In the genomic region with DNA sequence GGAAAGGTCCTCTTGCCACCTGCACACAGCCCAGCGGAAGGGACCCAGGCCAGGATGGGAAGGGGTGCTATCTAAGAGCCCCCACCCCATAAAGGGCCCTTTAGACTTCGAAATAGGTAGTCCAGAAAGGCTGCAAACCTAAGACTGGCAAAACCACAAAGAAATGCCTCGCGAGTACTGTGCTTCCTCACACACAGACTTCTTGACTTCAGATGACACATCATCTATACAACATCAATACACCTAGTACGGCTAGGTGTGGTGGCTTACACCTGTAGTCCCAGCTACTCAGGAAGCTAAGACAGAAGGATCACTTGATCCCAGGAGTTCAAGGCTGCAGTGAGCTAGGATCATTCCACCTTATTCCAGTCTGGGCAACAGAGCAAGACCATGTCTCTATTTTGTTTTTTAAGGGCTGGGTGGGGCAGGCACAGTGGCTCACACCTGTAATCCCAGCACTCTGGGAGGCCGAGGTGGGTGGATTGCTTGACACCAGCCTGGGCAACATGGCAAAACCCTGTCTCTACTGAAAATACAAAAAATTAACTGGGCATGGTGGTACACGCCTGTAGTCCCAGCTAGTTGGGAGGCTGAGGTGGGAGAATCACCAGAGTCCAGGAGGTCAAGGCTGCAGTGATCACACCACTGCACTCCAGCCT, we compare ENCODE assay signal across 11 cellular contexts.
A peak's percentile ranks its signal among the peaks of the same experiment; 100 is the strongest.
DNase-seq lines count a peak whose midpoint lies in the region; ATAC-seq, FAIRE-seq and TF ChIP-seq lines count a peak whose summit lies in the region.
"Had no signal": no experiment of that assay in that cellular context is flagged by ENCODE, and none has a peak within 500 bp of the region (broad histone marks: within the 10 kb centered on the region; RNA-seq: fewer than 3 reads in every experiment).

No MANE protein-coding gene starts in this region.

- H3K4me3 ChIP-seq in OCI-LY7 (ENCODE audit: low read depth, low read length, poor library complexity, severe bottlenecking) (no peak overlapping the region), smooth muscle cell (no peak overlapping the region), coronary artery (no peak overlapping the region)

- peak overlapping the region; percentile 60 for H3K27ac ChIP-seq in OCI-LY7 (ENCODE audit: low read depth, low read length, poor library complexity, severe bottlenecking)
- peak overlapping the region; percentile 87 for H3K27ac ChIP-seq in smooth muscle cell (ENCODE audit: low read depth)
- peak overlapping the region in 1 of 2 donors; percentile 85 for H3K27ac ChIP-seq in coronary artery

- intact Hi-C loops in OCI-LY7 (cut with micrococcal nuclease; ENCODE audit: unreplicated experiment), result no loop called here

- DNase-seq in GM12891 (ENCODE audit: insufficient read length, low spot score), result no peak
- DNase-seq in OCI-LY7 (ENCODE audit: low spot score), result no peak
- no peak for DNase-seq in immature natural killer cell
- no peak for DNase-seq in smooth muscle cell (lab: John Stamatoyannopoulos, UW; ENCODE audit: unreplicated experiment)
- DNase-seq in coronary artery (ENCODE audit: low spot score), result no peak
- DNase-seq in ecto neural progenitor cell (ENCODE audit: low spot score), result no peak
- no peak for DNase-seq in ureter (ENCODE audit: low spot score)
- DNase-seq: activated CD4-positive, alpha-beta T cell treated with anti-CD3 and anti-CD28 coated beads for 1 hour; NCI-H1048; stimulated activated CD4-positive, alpha-beta T cell treated with anti-CD3 and anti-CD28 coated beads, Interleukin-1b, Interleukin-23, amount 100 ng/mL, for 48 hours had no signal

- no peak for ATAC-seq in GM21423 (IDR thresholded peaks at IDR 0.05; ENCODE audit: unreplicated experiment)

- H3K27ac Mint-ChIP-seq in immature natural killer cell, result peak overlapping the region; percentile 28 to 93 (median 76)

- no peaks in the 10 kb centered on the region for H3K27me3 ChIP-seq in smooth muscle cell (ENCODE audit: low read depth)

- no peaks in the 10 kb centered on the region for H3K9me3 ChIP-seq in OCI-LY7 (ENCODE audit: low read length)
- no peaks in the 10 kb centered on the region for H3K9me3 ChIP-seq in smooth muscle cell (replicated peaks; ENCODE audit: low read depth)

- no TSS peak for BruUV-seq in OCI-LY7 (replicated peaks; lab: Mats Ljungman, UMichigan)

- H3K79me2 ChIP-seq in OCI-LY7 (ENCODE audit: insufficient read depth, low read depth, low read length) (no peaks in the 10 kb centered on the region), smooth muscle cell (ENCODE audit: low read depth) (no peaks in the 10 kb centered on the region)

- H3F3A ChIP-seq in smooth muscle cell (ENCODE audit: low read depth), result peaks cover 9% of the 10 kb centered on the region

- 82% methylated on average over 7 of the region's 7 CpGs for WGBS in smooth muscle cell (ENCODE audit: low lambda C conversion rate)

- H3K9me3 Mint-ChIP-seq in immature natural killer cell, result no peaks in the 10 kb centered on the region

- H4K20me1 ChIP-seq in OCI-LY7 (ENCODE audit: insufficient read depth, low read length) (no peaks in the 10 kb centered on the region), smooth muscle cell (ENCODE audit: low read depth) (no peaks in the 10 kb centered on the region)

- CTCF ChIA-PET in OCI-LY7 (lab: Charles Lee; ENCODE audit: unreplicated experiment), result interaction anchor here (1.0 kb wide), 1 partner anchor 47 kb away, joined by 3 read pairs; no protein-coding TSS in a partner anchor

- H3K9me2 ChIP-seq in OCI-LY7 (ENCODE audit: insufficient read depth, low read length), result no peaks in the 10 kb centered on the region

- H2AFZ ChIP-seq in OCI-LY7 (ENCODE audit: low read length), result no peak overlapping the region; the same call in 1 of the 2 replicates
- no peak overlapping the region for H2AFZ ChIP-seq in smooth muscle cell (ENCODE audit: low read depth)

- H3K36me3 Mint-ChIP-seq in immature natural killer cell, result peaks cover 0 to 10% (median 8%) of the 10 kb centered on the region in 3 donors

- POLR2A ChIA-PET in OCI-LY7 (lab: Charles Lee), result interaction anchor here (1.0 to 1.8 kb wide), 5 partner anchors 9 to 43 kb away, joined by 3 to 6 read pairs (median 4); no protein-coding TSS in a partner anchor

- FAIRE-seq in GM12891 (lab: Jason Lieb, UNC), result peak; percentile 85

- H3K27me3 Mint-ChIP-seq in immature natural killer cell (ENCODE audit: low read depth in 3 of 3), result peaks cover 2 to 13% (median 9%) of the 10 kb centered on the region in 3 donors

- no peak overlapping the region for H3K9ac ChIP-seq in smooth muscle cell (ENCODE audit: low read depth)

- no peak for TF ChIP-seq POLR2A in GM12891 (IDR thresholded peaks at IDR 0.05; ENCODE audit: low read depth, low read length)

- H3K4me2 ChIP-seq in OCI-LY7 (ENCODE audit: low read length) (peak overlapping the region; percentile 66), smooth muscle cell (peak overlapping the region; percentile 79)

- H3K4me1 ChIP-seq in OCI-LY7 (ENCODE audit: insufficient read depth, low read length, poor library complexity, severe bottlenecking) (peaks cover 29% of the 10 kb centered on the region), smooth muscle cell (ENCODE audit: low read depth) (peaks cover 26% of the 10 kb centered on the region)

- TF ChIP-seq CTCF in OCI-LY7 (conservative IDR thresholded peaks at IDR 0.05; ENCODE audit: low read length) (no peak), smooth muscle cell (IDR thresholded peaks at IDR 0.05; ENCODE audit: borderline replicate concordance, insufficient read depth, poor library complexity, severe bottlenecking) (no peak), coronary artery (IDR thresholded peaks at IDR 0.05) (no peak)

- H3K4me3 Mint-ChIP-seq in immature natural killer cell, result peak overlapping the region in 4 of 5 donors; percentile 17 to 88 (median 77)

- H3K36me3 ChIP-seq in OCI-LY7 (ENCODE audit: insufficient read depth, low read length) (peaks cover 28% of the 10 kb centered on the region; the same call in 1 of the 2 replicates), smooth muscle cell (ENCODE audit: low read depth) (no peaks in the 10 kb centered on the region)

- H3K4me1 Mint-ChIP-seq in immature natural killer cell, result peaks cover 44 to 54% of the 10 kb centered on the region in 2 donors

TF ChIP-seq in GM12891, 5 proteins besides CTCF, POLR2A, EP300 and RAD21:
- no peak for TF ChIP-seq POLR2AphosphoS5 (IDR thresholded peaks at IDR 0.05; ENCODE audit: low read depth, low read length)
- TF ChIP-seq SPI1 (IDR thresholded peaks at IDR 0.05; ENCODE audit: low read depth, low read length), result no peak
- no peak for TF ChIP-seq TAF1 (IDR thresholded peaks at IDR 0.05; ENCODE audit: low read depth, low read length)
- no peak for TF ChIP-seq PAX5 (IDR thresholded peaks at IDR 0.05; ENCODE audit: insufficient read depth, low read length, severe bottlenecking)
